ENCODE assay signal across 19 cellular contexts in the genomic region with DNA sequence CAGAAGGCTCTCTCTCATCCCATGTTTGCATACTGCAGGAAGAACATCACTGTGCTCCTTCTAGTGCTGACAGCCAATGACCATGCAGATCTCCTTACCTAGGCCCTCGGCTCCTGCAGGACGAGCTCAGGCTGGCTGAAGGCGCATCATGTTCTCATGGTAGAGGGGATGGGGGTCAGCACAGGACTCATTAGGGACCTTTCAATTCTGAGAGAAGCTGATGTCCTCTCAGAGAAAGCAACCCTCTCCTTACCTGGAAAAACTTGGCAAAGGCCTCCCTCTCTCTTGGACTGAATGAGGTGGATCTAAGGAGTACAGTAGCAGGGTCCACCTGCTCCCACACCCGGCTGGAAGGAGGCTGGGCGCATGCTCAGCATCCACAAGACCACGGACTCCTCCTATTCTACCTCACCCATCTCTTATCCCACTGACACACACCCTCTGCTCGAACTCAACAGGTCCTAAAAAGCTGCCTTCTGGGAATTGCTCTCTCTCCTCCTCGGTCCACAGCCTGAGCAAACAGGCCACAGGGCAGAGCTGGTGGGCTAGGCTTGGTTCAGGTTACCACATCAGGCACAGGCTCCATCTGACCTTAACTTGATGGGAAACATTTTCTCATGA. TPM values are rescaled to one million over a fixed set of nuclear protein-coding genes. Genes with fewer than 3 reads are reported as not detected.
DNase-seq lines count a peak whose midpoint lies in the region; ATAC-seq, FAIRE-seq and TF ChIP-seq lines count a peak whose summit lies in the region.
"Had no signal": no experiment of that assay in that cellular context is flagged by ENCODE, and none has a peak within 500 bp of the region (broad histone marks: within the 10 kb centered on the region; RNA-seq: fewer than 3 reads in every experiment).

No MANE protein-coding gene starts in this region.

- H3K27ac ChIP-seq in 22Rv1 = peak overlapping the region; percentile 69
- H3K27ac ChIP-seq in CD8-positive, alpha-beta T cell (ENCODE audit: low read depth, low read length) = no peak overlapping the region
- no peak overlapping the region for H3K27ac ChIP-seq in GM12878 (ENCODE audit: control insufficient read depth, insufficient read depth)
- H3K27ac ChIP-seq in tibial artery = no peak overlapping the region
- H3K27ac ChIP-seq: left lung had no signal

- H3K36me3 ChIP-seq in CD8-positive, alpha-beta T cell (ENCODE audit: insufficient read depth, low read length) = no peaks in the 10 kb centered on the region
- H3K36me3 ChIP-seq in GM12878 (ENCODE audit: control insufficient read depth in 2 of 2, insufficient read depth in 2 of 2, low read length in 1 of 2) (peaks cover 0 to 25% of the 10 kb centered on the region in 2 experiments; a peak in 2 of 4 replicates), tibial artery (peaks cover 0 to 15% (median 5%) of the 10 kb centered on the region in 3 donors)

- peak overlapping the region; percentile 41 for H3K4me2 ChIP-seq in GM12878 (ENCODE audit: control insufficient read depth, insufficient read depth)

- TF ChIP-seq CTCF in 22Rv1 (IDR thresholded peaks at IDR 0.05) = no peak
- no peak for TF ChIP-seq CTCF in CD8-positive, alpha-beta T cell (IDR thresholded peaks at IDR 0.05)
- no peak for TF ChIP-seq CTCF in GM12878 (IDR thresholded peaks at IDR 0.05 in 2 of 3, conservative IDR thresholded peaks at IDR 0.05 in 1 of 3; ENCODE audit: control insufficient read depth in 2 of 3, extremely low read depth in 1 of 3, insufficient read depth in 1 of 3, low read depth in 3 of 3, low read length in 3 of 3)
- TF ChIP-seq CTCF in natural killer cell (IDR thresholded peaks at IDR 0.05) = no peak
- TF ChIP-seq CTCF in tibial artery (IDR thresholded peaks at IDR 0.05) = no peak

- H3K27me3 Mint-ChIP-seq in CD8-positive, alpha-beta T cell (ENCODE audit: low read depth) = no peaks in the 10 kb centered on the region
- no peaks in the 10 kb centered on the region for H3K27me3 Mint-ChIP-seq in natural killer cell (ENCODE audit: low read depth in 2 of 2)
- H3K27me3 Mint-ChIP-seq: progenitor cell of endocrine pancreas had no signal

- no peak for DNase-seq in CD8-positive, alpha-beta T cell
- DNase-seq in GM12878 (ENCODE audit: low read depth, low spot score) (no peak), natural killer cell (no peak), tibial artery (no peak)
- DNase-seq in stimulated activated CD4-positive, alpha-beta T cell treated with anti-CD3 and anti-CD28 coated beads, Interleukin-15, amount 100 ng/mL, for 24 hours = no peak
- DNase-seq: activated CD4-positive, alpha-beta T cell treated with anti-CD3 and anti-CD28 coated beads for 4 hours; activated T-cell treated with anti-CD3 and anti-CD28 coated beads for 4 hours; GOT3; NCI-H187 treated with DMSO at 0.1 percent for 48 hours; NCI-H510A treated with DMSO at 0.1 percent for 48 hours; T1000 had no signal

- H3K9ac ChIP-seq in GM12878 (ENCODE audit: control insufficient read depth, insufficient read depth, low read length) = no peak overlapping the region

- peaks cover 21% of the 10 kb centered on the region for H3K36me3 Mint-ChIP-seq in CD8-positive, alpha-beta T cell
- no peaks in the 10 kb centered on the region for H3K36me3 Mint-ChIP-seq in natural killer cell

- FAIRE-seq in GM12878 (lab: Jason Lieb, UNC) = no peak
- FAIRE-seq: endometrium, frontal cortex, G401.6 had no signal

- no peaks in the 10 kb centered on the region for H3K9me3 Mint-ChIP-seq in CD8-positive, alpha-beta T cell
- H3K9me3 Mint-ChIP-seq in natural killer cell = no peaks in the 10 kb centered on the region

- peaks cover 4% of the 10 kb centered on the region; the same call in 1 of the 2 replicates for H4K20me1 ChIP-seq in GM12878 (ENCODE audit: control insufficient read depth, insufficient read depth)

- SMC1A ChIA-PET in GM12878 (lab: Charles Lee; ENCODE audit: uncharacterized antibody, unreplicated experiment) = interaction anchor here (1.0 kb wide), 2 partner anchors 37 to 97 kb away, joined by 3 read pairs; no protein-coding TSS in a partner anchor

- TSS peak; percentile 28 for BruUV-seq in GM12878 (replicated peaks; lab: Mats Ljungman, UMichigan)

- POLR2A ChIA-PET in CD8-positive, alpha-beta T cell (lab: Charles Lee) = no interaction called here
- POLR2A ChIA-PET in GM12878 (lab: Charles Lee) = interaction anchor here (1.5 kb wide), 1 partner anchor 209 kb away, joined by 4 read pairs; no protein-coding TSS in a partner anchor

- TF ChIP-seq EP300 in GM12878 (IDR thresholded peaks at IDR 0.05; ENCODE audit: borderline replicate concordance in 1 of 2, control insufficient read depth in 1 of 2, low read depth in 2 of 2, low read length in 2 of 2) = no peak

- CTCF ChIA-PET in CD8-positive, alpha-beta T cell (lab: Charles Lee) = no interaction called here
- CTCF ChIA-PET in GM12878 (lab: Yijun Ruan, JAX) = interaction anchor here (1.8 kb wide), 1 partner anchor 40 kb away, joined by 6 read pairs; no protein-coding TSS in a partner anchor

- H3K9me3 ChIP-seq in CD8-positive, alpha-beta T cell (ENCODE audit: low read length) = no peaks in the 10 kb centered on the region
- no peaks in the 10 kb centered on the region; the same call in 2 of the 3 replicates for H3K9me3 ChIP-seq in GM12878 (replicated peaks; ENCODE audit: control insufficient read depth, insufficient read depth, low read length)
- H3K9me3 ChIP-seq in tibial artery = no peaks in the 10 kb centered on the region
- H3K9me3 ChIP-seq: left lung had no signal

- 90% methylated on average over 8 of the region's 8 CpGs for WGBS in GM12878 (ENCODE audit: insufficient coverage, insufficient replicate concordance, low lambda C conversion rate, missing lambda C conversion rate)

- no peak overlapping the region for H3K4me3 Mint-ChIP-seq in CD8-positive, alpha-beta T cell
- peak overlapping the region; percentile 0 for H3K4me3 Mint-ChIP-seq in natural killer cell

- peak overlapping the region; percentile 80 for H3K27ac Mint-ChIP-seq in CD8-positive, alpha-beta T cell
- H3K27ac Mint-ChIP-seq in natural killer cell = peak overlapping the region; percentile 26 to 59

- RAD21 ChIA-PET in GM12878 (lab: Charles Lee; ENCODE audit: unreplicated experiment) = no interaction called here

- H3K27me3 ChIP-seq in CD8-positive, alpha-beta T cell (ENCODE audit: insufficient read depth, low read length) = no peaks in the 10 kb centered on the region
- H3K27me3 ChIP-seq in GM12878 (replicated peaks in 1 of 2; ENCODE audit: control insufficient read depth in 2 of 2, insufficient read depth in 2 of 2, low read length in 1 of 2) (no peaks in the 10 kb centered on the region), tibial artery (no peaks in the 10 kb centered on the region)
- H3K27me3 ChIP-seq: left lung had no signal

- in situ Hi-C loops in GM12878 (cut with MboI) = no loop called here

- peaks cover 60% of the 10 kb centered on the region for H3K4me1 Mint-ChIP-seq in CD8-positive, alpha-beta T cell (ENCODE audit: low read depth)
- peaks cover 40 to 48% of the 10 kb centered on the region in 2 donors for H3K4me1 Mint-ChIP-seq in natural killer cell

- no peak overlapping the region for H2AFZ ChIP-seq in GM12878 (ENCODE audit: control insufficient read depth, low read depth, low read length)

- peaks cover 65% of the 10 kb centered on the region for H3K79me2 ChIP-seq in GM12878 (ENCODE audit: control insufficient read depth, insufficient read depth, low read length)

- intact Hi-C loops in CD8-positive, alpha-beta T cell (cut with DNase I, micrococcal nuclease) = loop anchor here (5.0 to 10.0 kb wide), 2 partner anchors 900 to 1498 kb away; no protein-coding TSS in a partner anchor
- intact Hi-C loops in GM12878 (cut with micrococcal nuclease; ENCODE audit: unreplicated experiment) = loop anchor here (5.0 kb wide), 1 partner anchor 40 kb away; no protein-coding TSS in a partner anchor
- intact Hi-C loops in natural killer cell (cut with micrococcal nuclease) = no loop called here
- intact Hi-C loops in tibial artery (cut with DNase I; ENCODE audit: low total_unique reads) = no loop called here

- no peak for ATAC-seq in CD8-positive, alpha-beta T cell
- ATAC-seq in GM12878 (no peak), natural killer cell (no peak), GM19023 (IDR thresholded peaks at IDR 0.05; ENCODE audit: unreplicated experiment) (no peak), HG02981 (IDR thresholded peaks at IDR 0.05; ENCODE audit: unreplicated experiment) (no peak)
- ATAC-seq: left lung had no signal

- no peak for TF ChIP-seq POLR2A in GM12878 (IDR thresholded peaks at IDR 0.05; ENCODE audit: low read depth, low read length)

- no peak overlapping the region for H3K4me3 ChIP-seq in CD8-positive, alpha-beta T cell (ENCODE audit: low read depth, low read length)
- H3K4me3 ChIP-seq in GM12878 = no peak overlapping the region
- H3K4me3 ChIP-seq in tibial artery = no peak overlapping the region
- H3K4me3 ChIP-seq: left lung had no signal

- no peak for TF ChIP-seq RAD21 in GM12878 (IDR thresholded peaks at IDR 0.05; ENCODE audit: insufficient read depth, low read depth, low read length)

- peaks cover 38% of the 10 kb centered on the region for H3K4me1 ChIP-seq in CD8-positive, alpha-beta T cell (ENCODE audit: insufficient read depth, low read length)
- H3K4me1 ChIP-seq in GM12878 (ENCODE audit: control insufficient read depth, insufficient read depth, low read length) = peaks cover 28% of the 10 kb centered on the region
- peaks cover 0 to 50% (median 19%) of the 10 kb centered on the region in 4 donors for H3K4me1 ChIP-seq in tibial artery

TF ChIP-seq in GM12878, 131 proteins besides CTCF, POLR2A, EP300 and RAD21 (continues in another document):
- no peak for TF ChIP-seq FOS (IDR thresholded peaks at IDR 0.05; ENCODE audit: borderline replicate concordance, extremely low read depth, insufficient read length)
- no peak for TF ChIP-seq CBX3 (IDR thresholded peaks at IDR 0.05; ENCODE audit: borderline replicate concordance, low read depth)

RNA-seq across cellular contexts. Expression of a gene that starts 2.9 kb away (rescaled TPM):
- total RNA-seq in CD8-positive, alpha-beta T cell = 10 to 100 TPM; 12.2 to 12.8 TPM
- total RNA-seq in GM12878 (2013; cell fraction: nucleolus; rRNA removed) = 24.4 and 27.7 TPM in 2 replicates
- total RNA-seq in GM12878 (2014; rRNA removed) = 12.9 and 17.6 TPM in 2 replicates
- total RNA-seq in GM12878 (2014; rRNA removed; fragmentation: Illumina TruSeq; extraction: Trizol) = 11.4 and 11.5 TPM in 2 replicates
- 10.1 and 10.7 TPM in 2 replicates for total RNA-seq in GM12878 (2021)
- 5.1 TPM for polyA plus RNA-seq in GM12878 (2011; ENCODE audit: low read depth)
- polyA plus RNA-seq in GM12878 (2011; rRNA removed) = 21.8 and 22.1 TPM in 2 replicates
- 30.0 and 31.3 TPM in 2 replicates for polyA plus RNA-seq in GM12878 (2011; cell fraction: cytosol; rRNA removed)
- 56.1 and 62.4 TPM in 2 replicates for polyA plus RNA-seq in GM12878 (2011; cell fraction: nucleus; rRNA removed)
- 5.5 and 6.6 TPM in 2 replicates for polyA plus RNA-seq in GM12878 (2012)
- polyA plus RNA-seq in GM12878 (2014; fragmentation: Illumina TruSeq; extraction: Trizol) = 10.6 and 12.8 TPM in 2 replicates
- polyA plus RNA-seq in GM12878 (2014; fragmentation: Nextera tagmentation; extraction: Ambion mirVana) = 1 to 10 TPM; 2.1 to 4.0 TPM
- polyA plus RNA-seq in GM12878 (2014; rRNA removed) = 9.2 and 10.6 TPM in 2 replicates
- 10 to 100 TPM; 11.4 to 11.5 TPM for polyA plus RNA-seq in GM12878 (2016; fragmentation: Nextera tagmentation; extraction: Ambion mirVana)
- polyA minus RNA-seq in GM12878 (2011; rRNA and poly(A)+ RNA removed) = 50.3 and 52.8 TPM in 2 replicates
- polyA minus RNA-seq in GM12878 (2011; cell fraction: cytosol; rRNA and poly(A)+ RNA removed) = 9.0 and 11.2 TPM in 2 replicates
- 10.0 and 17.4 TPM in 2 replicates for polyA minus RNA-seq in GM12878 (2011; cell fraction: nucleus; rRNA and poly(A)+ RNA removed)
- 1 to 10 TPM; 4.9 to 9.2 (median 6.7) TPM for total RNA-seq in natural killer cell

Comparison
In these comparisons a context has a peak if more than half of its experiments do, and no peak if none do; other contexts are left out.
1. intact Hi-C loops: an anchor here in CD8-positive, alpha-beta T cell (5.0 to 10.0 kb wide) and GM12878 (5.0 kb wide); none called in natural killer cell and tibial artery.